15 cellular contexts compared by ENCODE assay signal in genomic region chr7:24724451-24725190, GRCh38.
"Had no signal": no experiment of that assay in that cellular context is flagged by ENCODE, and none has a peak within 500 bp of the region (broad histone marks: within the 10 kb centered on the region; RNA-seq: fewer than 3 reads in every experiment).

No MANE protein-coding gene starts in this region.

- H3K27me3 ChIP-seq: brain microvascular endothelial cell had no signal

- DNase-seq: activated CD4-positive, alpha-beta T cell treated with anti-CD3 and anti-CD28 coated beads for 4 hours; activated CD8-positive, alpha-beta T cell treated with anti-CD3 and anti-CD28 coated beads for 36 hours; activated naive CD4-positive, alpha-beta T cell treated with Interleukin-2 at 50 U/mL for 16 hours; anterior cingulate cortex; brain microvascular endothelial cell; cortex of kidney; effector CD4-positive, alpha-beta T cell; foreskin fibroblast; hippocampal formation; left ventricle myocardium superior; mucosa of descending colon; naive thymus-derived CD8-positive, alpha-beta T cell; stimulated activated CD4-positive, alpha-beta T cell treated with anti-CD3 and anti-CD28 coated beads, Interleukin-2, amount 100 ng/mL, for 48 hours had no signal

- ATAC-seq: activated CD8-positive, alpha-beta T cell treated with anti-CD3 and anti-CD28 coated beads for 36 hours; left ventricle myocardium superior; mucosa of descending colon; naive thymus-derived CD8-positive, alpha-beta T cell; stimulated activated memory B cell treated with anti-CD40 and anti-IgM and Interleukin-4, amounts not matched to agents 10 μg/mL and 1 μg/mL and 100 μg/mL, for 72 hours had no signal

- H3K27ac Mint-ChIP-seq: activated CD8-positive, alpha-beta T cell treated with anti-CD3 and anti-CD28 coated beads for 36 hours; memory B cell; naive thymus-derived CD8-positive, alpha-beta T cell; stimulated activated memory B cell treated with anti-CD40 and anti-IgM and Interleukin-4, amounts not matched to agents 10 μg/mL and 1 μg/mL and 100 μg/mL, for 72 hours had no signal

- H3K36me3 Mint-ChIP-seq: stimulated activated memory B cell treated with anti-CD40 and anti-IgM and Interleukin-4, amounts not matched to agents 10 μg/mL and 1 μg/mL and 100 μg/mL, for 72 hours had no signal

- H3K4me3 Mint-ChIP-seq: activated CD8-positive, alpha-beta T cell treated with anti-CD3 and anti-CD28 coated beads for 36 hours; memory B cell; naive thymus-derived CD8-positive, alpha-beta T cell; stimulated activated memory B cell treated with anti-CD40 and anti-IgM and Interleukin-4, amounts not matched to agents 10 μg/mL and 1 μg/mL and 100 μg/mL, for 72 hours had no signal

- H3K27ac ChIP-seq: brain microvascular endothelial cell had no signal

- H3K4me3 ChIP-seq: mucosa of descending colon had no signal

- H3K9me3 Mint-ChIP-seq: activated CD8-positive, alpha-beta T cell treated with anti-CD3 and anti-CD28 coated beads for 36 hours; memory B cell had no signal

- H3K36me3 ChIP-seq: brain microvascular endothelial cell had no signal
